Comparison of ENCODE assay signal across 8 cellular contexts in genomic region chr6:13445005-13445743, GRCh38. TPM values are rescaled to one million over a fixed set of nuclear protein-coding genes. Genes with fewer than 3 reads are reported as not detected.
DNase-seq lines count a peak whose midpoint lies in the region; ATAC-seq, FAIRE-seq and TF ChIP-seq lines count a peak whose summit lies in the region.

No MANE protein-coding gene starts in this region.

- H3K27me3 Mint-ChIP-seq in MCF 10A (ENCODE audit: insufficient read depth, unreplicated experiment): no peaks in the 10 kb centered on the region
- peaks cover 14% of the 10 kb centered on the region for H3K27me3 Mint-ChIP-seq in mesothelial cell of epicardium (ENCODE audit: low read depth)
- no peaks in the 10 kb centered on the region for H3K27me3 Mint-ChIP-seq in activated CD4-positive, alpha-beta memory T cell treated with anti-CD3 and anti-CD28 coated beads for 36 hours

- TF ChIP-seq CTCF in MCF 10A (IDR thresholded peaks at IDR 0.05; ENCODE audit: unreplicated experiment): no peak
- no peak for TF ChIP-seq CTCF in mesothelial cell of epicardium (IDR thresholded peaks at IDR 0.05; ENCODE audit: unreplicated experiment)

- H3K36me3 Mint-ChIP-seq in MCF 10A (ENCODE audit: insufficient read depth, unreplicated experiment) (no peaks in the 10 kb centered on the region), mesothelial cell of epicardium (no peaks in the 10 kb centered on the region)
- peaks cover 2% of the 10 kb centered on the region for H3K36me3 Mint-ChIP-seq in activated CD4-positive, alpha-beta memory T cell treated with anti-CD3 and anti-CD28 coated beads for 36 hours

- no TSS peak for BruUV-seq in MCF 10A (replicated peaks; lab: Mats Ljungman, UMichigan)

- no peaks in the 10 kb centered on the region for H3K9me3 Mint-ChIP-seq in MCF 10A (ENCODE audit: unreplicated experiment)
- peaks cover 4% of the 10 kb centered on the region for H3K9me3 Mint-ChIP-seq in mesothelial cell of epicardium
- H3K9me3 Mint-ChIP-seq in activated CD4-positive, alpha-beta memory T cell treated with anti-CD3 and anti-CD28 coated beads for 36 hours: peaks cover 5% of the 10 kb centered on the region

- DNase-seq in NCI-H2107 treated with DMSO at 0.1 percent for 48 hours (lab: John Stamatoyannopoulos, UW; ENCODE audit: unreplicated experiment) (peak; percentile 40), MCF 10A (ENCODE audit: unreplicated experiment) (peak; percentile 87), mesothelial cell of epicardium (ENCODE audit: low spot score in 2 of 2, unreplicated experiment in 2 of 2) (peak; percentile 74 to 84), HTR-8/SVneo (ENCODE audit: insufficient read length, low spot score) (no peak)
- no peak for DNase-seq in activated CD4-positive, alpha-beta memory T cell treated with anti-CD3 and anti-CD28 coated beads for 36 hours

- POLR2A ChIA-PET in MCF 10A (lab: Yijun Ruan, JAX): interaction anchor here (0.6 to 3.0 kb wide), 8 partner anchors 9 to 225 kb away, joined by 3 to 16 read pairs (median 4); partner anchors contain the start of gene GFOD1
- POLR2A ChIA-PET in activated CD4-positive, alpha-beta memory T cell treated with anti-CD3 and anti-CD28 coated beads for 36 hours (lab: Charles Lee): no interaction called here

- CTCF ChIA-PET in MCF 10A (lab: Yijun Ruan, JAX): interaction anchor here (0.6 to 1.7 kb wide), 6 partner anchors 9 to 113 kb away, joined by 3 to 5 read pairs (median 4); no protein-coding TSS in a partner anchor
- CTCF ChIA-PET in activated CD4-positive, alpha-beta memory T cell treated with anti-CD3 and anti-CD28 coated beads for 36 hours (lab: Charles Lee): no interaction called here

- H3K4me3 Mint-ChIP-seq in MCF 10A (ENCODE audit: unreplicated experiment) (peak overlapping the region; percentile 18), mesothelial cell of epicardium (no peak overlapping the region)
- H3K4me3 Mint-ChIP-seq in activated CD4-positive, alpha-beta memory T cell treated with anti-CD3 and anti-CD28 coated beads for 36 hours: no peak overlapping the region

- FAIRE-seq in HTR-8/SVneo (lab: Jason Lieb, UNC): no peak

- H3K27ac Mint-ChIP-seq in MCF 10A (ENCODE audit: low read depth, unreplicated experiment) (no peak overlapping the region), mesothelial cell of epicardium (peak overlapping the region; percentile 65)
- H3K27ac Mint-ChIP-seq in activated CD4-positive, alpha-beta memory T cell treated with anti-CD3 and anti-CD28 coated beads for 36 hours: no peak overlapping the region

- H3K4me1 Mint-ChIP-seq in MCF 10A (ENCODE audit: insufficient read depth, unreplicated experiment): peaks cover 21% of the 10 kb centered on the region
- peaks cover 10% of the 10 kb centered on the region for H3K4me1 Mint-ChIP-seq in mesothelial cell of epicardium
- peaks cover 11% of the 10 kb centered on the region for H3K4me1 Mint-ChIP-seq in activated CD4-positive, alpha-beta memory T cell treated with anti-CD3 and anti-CD28 coated beads for 36 hours (ENCODE audit: low read depth)

- peak; percentile 56 for ATAC-seq in GM19463 (IDR thresholded peaks at IDR 0.05; ENCODE audit: unreplicated experiment)
- ATAC-seq in HG03159 (IDR thresholded peaks at IDR 0.05; ENCODE audit: unreplicated experiment): no peak
- no peak for ATAC-seq in GM19397 (IDR thresholded peaks at IDR 0.05; ENCODE audit: unreplicated experiment)

- intact Hi-C loops in MCF 10A (cut with micrococcal nuclease): loop anchor here (5.0 kb wide), 1 partner anchor 38 kb away; no protein-coding TSS in a partner anchor
- intact Hi-C loops in activated CD4-positive, alpha-beta memory T cell treated with anti-CD3 and anti-CD28 coated beads for 36 hours (cut with micrococcal nuclease): no loop called here

RNA-seq across cellular contexts. Expression of gene GFOD1, which starts 42.2 kb away (rescaled TPM):
- 7.1 and 9.5 TPM in 2 replicates for total RNA-seq in MCF 10A (2022)
- total RNA-seq in mesothelial cell of epicardium: 3.5 to 4.8 TPM (median 4.0 TPM) in 3 replicates
- 1 to 10 TPM; 2.3 to 2.4 TPM for total RNA-seq in activated CD4-positive, alpha-beta memory T cell treated with anti-CD3 and anti-CD28 coated beads for 36 hours

Comparison
In these comparisons a context has a peak if more than half of its experiments do, and no peak if none do; other contexts are left out.
1. DNase-seq: peak in NCI-H2107 treated with DMSO at 0.1 percent for 48 hours (single experiment), MCF 10A (single experiment) and mesothelial cell of epicardium (2 of 2); none in HTR-8/SVneo (single experiment) and activated CD4-positive, alpha-beta memory T cell treated with anti-CD3 and anti-CD28 coated beads for 36 hours (single experiment).